In the genomic region with DNA sequence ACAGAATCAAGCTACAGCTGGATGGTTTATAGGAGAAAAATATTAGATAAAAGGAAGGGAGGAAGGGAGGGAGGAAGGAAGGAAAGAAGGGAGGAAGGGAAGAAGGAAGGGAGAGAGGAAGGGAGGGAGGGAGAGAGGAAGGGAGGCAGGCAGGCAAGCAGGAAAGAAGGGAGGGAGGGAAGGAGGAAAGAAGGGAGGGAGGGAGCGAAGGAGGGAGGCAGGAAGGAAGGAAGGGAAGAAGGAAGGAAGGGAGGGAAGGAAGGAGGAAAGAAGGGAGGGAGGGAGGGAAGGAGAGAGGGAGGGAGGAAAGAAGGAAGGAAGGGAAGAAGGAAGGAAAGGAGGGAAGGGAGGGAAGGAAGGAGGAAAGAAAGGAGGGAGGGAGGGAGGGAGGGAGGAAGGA, we compare ENCODE assay signal across 16 cellular contexts.
"Had no signal": no experiment of that assay in that cellular context is flagged by ENCODE, and none has a peak within 500 bp of the region (broad histone marks: within the 10 kb centered on the region; RNA-seq: fewer than 3 reads in every experiment).

No MANE protein-coding gene starts in this region.

- H3K27ac ChIP-seq: SJCRH30, thyroid gland had no signal

- H3K27me3 ChIP-seq: sigmoid colon, stomach, thyroid gland had no signal

- H3K9me3 Mint-ChIP-seq: activated naive CD4-positive, alpha-beta T cell treated with anti-CD3 and anti-CD28 coated beads for 36 hours; activated naive CD8-positive, alpha-beta T cell treated with anti-CD3 and anti-CD28 coated beads, Interleukin-2, amount 50 U/mL, for 24 hours; activated T-helper 2 cell treated with anti-CD3 and anti-CD28 coated beads, Interferon-gamma antibody, Interleukin-2, Interleukin-4, amounts not matched to agents 10 μg/mL and 5 μg/mL and 100 μg/mL, durations not matched to agents 14 hours and 24 hours and 36 hours; naive thymus-derived CD8-positive, alpha-beta T cell had no signal

- H3K4me1 ChIP-seq: thyroid gland had no signal

- H3K4me3 ChIP-seq: mucosa of descending colon, sigmoid colon, SJCRH30, stomach, thyroid gland had no signal

- H3K9me3 ChIP-seq: mucosa of descending colon, sigmoid colon, SJCRH30, stomach, thyroid gland had no signal

- DNase-seq: activated CD4-positive, CD25-positive, alpha-beta regulatory T cell treated with anti-CD3 and anti-CD28 coated beads, Interleukin-2, amount 50 U/mL, for 72 hours; activated naive CD4-positive, alpha-beta T cell treated with anti-CD3 and anti-CD28 coated beads for 36 hours; activated naive CD8-positive, alpha-beta T cell treated with anti-CD3 and anti-CD28 coated beads, Interleukin-2, amount 50 U/mL, for 24 hours; erythroblast; mucosa of descending colon; naive thymus-derived CD8-positive, alpha-beta T cell; sigmoid colon; stimulated activated CD4-positive, alpha-beta T cell treated with anti-CD3 and anti-CD28 coated beads, Interleukin-12 subunit alpha, Interleukin-12 subunit beta, amount 100 ng/mL, for 4 hours; stimulated activated CD4-positive, alpha-beta T cell treated with anti-CD3 and anti-CD28 coated beads, Interleukin-2, amount 100 ng/mL, for 24 hours; stomach; SW 1271; thyroid gland had no signal

- H3K27ac Mint-ChIP-seq: activated naive CD4-positive, alpha-beta T cell treated with anti-CD3 and anti-CD28 coated beads for 36 hours; activated naive CD8-positive, alpha-beta T cell treated with anti-CD3 and anti-CD28 coated beads, Interleukin-2, amount 50 U/mL, for 24 hours had no signal

- H3K4me3 Mint-ChIP-seq: activated naive CD4-positive, alpha-beta T cell treated with anti-CD3 and anti-CD28 coated beads for 36 hours; activated naive CD8-positive, alpha-beta T cell treated with anti-CD3 and anti-CD28 coated beads, Interleukin-2, amount 50 U/mL, for 24 hours; naive thymus-derived CD8-positive, alpha-beta T cell had no signal

- H3K36me3 Mint-ChIP-seq: naive thymus-derived CD8-positive, alpha-beta T cell had no signal

- FAIRE-seq: astrocyte, islet of Langerhans had no signal

- ATAC-seq: mucosa of descending colon; naive thymus-derived CD8-positive, alpha-beta T cell had no signal

- H3K36me3 ChIP-seq: sigmoid colon, SJCRH30, stomach, thyroid gland had no signal
